23 cellular contexts compared by ENCODE assay signal in the genomic region with DNA sequence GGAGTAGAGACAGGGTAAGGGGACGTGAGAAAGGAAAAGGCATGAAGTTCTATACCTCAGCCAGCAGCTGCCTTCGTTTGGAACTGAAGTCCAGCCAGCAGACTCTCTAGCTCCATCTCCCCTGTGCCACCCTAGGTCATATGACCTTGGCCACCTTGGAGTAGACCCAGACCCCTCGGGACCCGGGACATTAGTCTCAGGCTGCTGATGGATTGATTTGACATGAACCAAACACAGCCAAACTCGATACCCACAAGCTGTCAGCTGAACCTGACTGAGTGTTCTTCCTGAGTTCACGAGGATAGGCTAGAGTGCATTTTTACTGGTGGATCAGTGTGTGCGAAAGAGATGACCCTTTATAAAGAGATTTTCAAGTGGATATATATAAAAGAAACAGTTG.
DNase-seq lines count a peak whose midpoint lies in the region; ATAC-seq and TF ChIP-seq lines count a peak whose summit lies in the region.
"Had no signal": no experiment of that assay in that cellular context is flagged by ENCODE, and none has a peak within 500 bp of the region (broad histone marks: within the 10 kb centered on the region; RNA-seq: fewer than 3 reads in every experiment).

No MANE protein-coding gene starts in this region.

- no peak for TF ChIP-seq RAD21 in SK-N-SH (IDR thresholded peaks at IDR 0.05; ENCODE audit: low read length)

- TF ChIP-seq EP300 in SK-N-SH (IDR thresholded peaks at IDR 0.05; ENCODE audit: borderline replicate concordance in 1 of 2, low read depth in 1 of 2, low read length in 1 of 2): no peak

- no peak overlapping the region for H3K4me2 ChIP-seq in SK-N-SH
- H3K4me2 ChIP-seq: neural progenitor cell had no signal

- peaks cover 40% of the 10 kb centered on the region for H3K36me3 Mint-ChIP-seq in progenitor cell of endocrine pancreas (ENCODE audit: insufficient read depth)
- H3K36me3 Mint-ChIP-seq in natural killer cell: no peaks in the 10 kb centered on the region

- CTCF ChIA-PET in SK-N-SH (lab: Yijun Ruan, JAX): interaction anchor here (1.0 to 6.5 kb wide), 4 partner anchors 12 to 71 kb away, joined by 3 to 38 read pairs (median 22); no protein-coding TSS in a partner anchor

- POLR2A ChIA-PET in SK-N-SH (lab: Yijun Ruan, JAX): interaction anchor here (1.2 kb wide), 1 partner anchor 12 kb away, joined by 3 read pairs; no protein-coding TSS in a partner anchor

- peak; percentile 41 for DNase-seq in SK-N-SH
- DNase-seq in heart right ventricle: peak in 1 of 2 donors; percentile 34
- DNase-seq in progenitor cell of endocrine pancreas (ENCODE audit: low spot score, unreplicated experiment): no peak
- no peak for DNase-seq in NCI-H1694 treated with DMSO at 0.1 percent for 48 hours (lab: John Stamatoyannopoulos, UW)
- no peak for DNase-seq in natural killer cell
- DNase-seq in NOMO-1 treated with DMSO at 0.1 percent for 48 hours (lab: John Stamatoyannopoulos, UW; ENCODE audit: unreplicated experiment): no peak
- DNase-seq: activated CD4-positive, alpha-beta T cell treated with anti-CD3 and anti-CD28 coated beads for 48 hours; activated CD8-positive, alpha-beta memory T cell treated with anti-CD3 and anti-CD28 coated beads, Interleukin-2, amount 50 U/mL, for 48 hours; activated gamma-delta T cell treated with Interleukin-2 at 50 U/mL for 16 hours; AML-193; aorta; hippocampal formation; islet precursor cell; Kasumi-1; midbrain; NCI-H1092; NCI-H2107; NCI-H526; T-helper 1 cell; testis had no signal

- no peak for ATAC-seq in SK-N-SH treated with all-trans-retinoic acid at 6 μM for 48 hours
- peak in 6 of 8 donors; percentile 26 to 51 (median 34) for ATAC-seq in heart right ventricle
- ATAC-seq in HG03095 (IDR thresholded peaks at IDR 0.05; ENCODE audit: unreplicated experiment): no peak
- no peak for ATAC-seq in natural killer cell

- no peak overlapping the region for H2AFZ ChIP-seq in SK-N-SH (ENCODE audit: low read depth)
- H2AFZ ChIP-seq: neural progenitor cell had no signal

- H3K9me3 ChIP-seq in SK-N-SH (no peaks in the 10 kb centered on the region), heart right ventricle (no peaks in the 10 kb centered on the region)
- H3K9me3 ChIP-seq: testis had no signal

- no peak overlapping the region for H3K4me3 ChIP-seq in SK-N-SH (ENCODE audit: low read depth in 2 of 2, low read length in 1 of 2)
- H3K4me3 ChIP-seq in heart right ventricle: no peak overlapping the region
- H3K4me3 ChIP-seq: neural progenitor cell, testis had no signal

- no peaks in the 10 kb centered on the region for H3K27me3 Mint-ChIP-seq in progenitor cell of endocrine pancreas
- no peaks in the 10 kb centered on the region for H3K27me3 Mint-ChIP-seq in natural killer cell (ENCODE audit: low read depth in 2 of 2)

- H3K27me3 ChIP-seq in SK-N-SH (ENCODE audit: insufficient read depth): no peaks in the 10 kb centered on the region
- H3K27me3 ChIP-seq in heart right ventricle: no peaks in the 10 kb centered on the region
- H3K27me3 ChIP-seq: neural progenitor cell, testis had no signal

- WGBS in SK-N-SH (ENCODE audit: low lambda C conversion rate): 71% methylated on average over 7 of the region's 7 CpGs
- 31 to 49% methylated on average over 7 of the region's 7 CpGs for WGBS in heart right ventricle, 2 donors

- H3K4me3 Mint-ChIP-seq in progenitor cell of endocrine pancreas (ENCODE audit: low read depth) (peak overlapping the region; percentile 40), natural killer cell (no peak overlapping the region)
- H3K4me3 Mint-ChIP-seq: neural progenitor cell had no signal

- H3K36me3 ChIP-seq in SK-N-SH (replicated peaks in 1 of 2; ENCODE audit: control insufficient read depth in 1 of 2, insufficient read depth in 2 of 2, low read length in 1 of 2): peaks cover 0 to 9% of the 10 kb centered on the region in 2 experiments
- peaks cover 0 to 100% (median 57%) of the 10 kb centered on the region in 9 donors for H3K36me3 ChIP-seq in heart right ventricle
- H3K36me3 ChIP-seq: neural progenitor cell had no signal

- no peaks in the 10 kb centered on the region for H3K9me3 Mint-ChIP-seq in progenitor cell of endocrine pancreas (ENCODE audit: low read depth)
- no peaks in the 10 kb centered on the region for H3K9me3 Mint-ChIP-seq in natural killer cell

- H3K4me1 ChIP-seq in SK-N-SH (ENCODE audit: control insufficient read depth in 1 of 2, insufficient read depth in 2 of 2, low read depth in 1 of 2, low read length in 1 of 2): peaks cover 0 to 37% of the 10 kb centered on the region in 2 experiments; a peak in 2 of 4 replicates
- peaks cover 0 to 46% (median 27%) of the 10 kb centered on the region in 9 donors for H3K4me1 ChIP-seq in heart right ventricle
- H3K4me1 ChIP-seq: neural progenitor cell, testis had no signal

- intact Hi-C loops in heart right ventricle (cut with DNase I): loop anchor here in 1 of 10 donors (5.0 kb wide), 1 partner anchor 42 kb away; no protein-coding TSS in a partner anchor
- intact Hi-C loops in natural killer cell (cut with micrococcal nuclease): no loop called here

- H3K27ac ChIP-seq in SK-N-SH (ENCODE audit: low read depth in 2 of 2, low read length in 1 of 2) (no peak overlapping the region), heart right ventricle (peak overlapping the region in 9 of 10 donors; percentile 16 to 66 (median 48))
- H3K27ac ChIP-seq: neural progenitor cell, testis had no signal

- peak overlapping the region; percentile 84 for H3K27ac Mint-ChIP-seq in progenitor cell of endocrine pancreas
- no peak overlapping the region for H3K27ac Mint-ChIP-seq in natural killer cell
- H3K27ac Mint-ChIP-seq: neural progenitor cell had no signal

- H3F3A ChIP-seq in SK-N-SH (replicated peaks; ENCODE audit: insufficient read depth): no peaks in the 10 kb centered on the region

- no peak overlapping the region for H3K9ac ChIP-seq in SK-N-SH
- H3K9ac ChIP-seq: neural progenitor cell had no signal

- H3K4me1 Mint-ChIP-seq in progenitor cell of endocrine pancreas (ENCODE audit: low read depth) (peaks cover 32% of the 10 kb centered on the region), natural killer cell (no peaks in the 10 kb centered on the region)

- no peaks in the 10 kb centered on the region for H4K20me1 ChIP-seq in SK-N-SH (ENCODE audit: insufficient read depth)

- TF ChIP-seq CTCF in SK-N-SH (IDR thresholded peaks at IDR 0.05): no peak
- no peak for TF ChIP-seq CTCF in heart right ventricle (IDR thresholded peaks at IDR 0.05)
- no peak for TF ChIP-seq CTCF in progenitor cell of endocrine pancreas (IDR thresholded peaks at IDR 0.05; ENCODE audit: unreplicated experiment)
- no peak for TF ChIP-seq CTCF in natural killer cell (IDR thresholded peaks at IDR 0.05)

- no peaks in the 10 kb centered on the region for H3K9me2 ChIP-seq in SK-N-SH

- no peaks in the 10 kb centered on the region for H3K79me2 ChIP-seq in SK-N-SH (ENCODE audit: insufficient read depth)

TF ChIP-seq in SK-N-SH, 30 proteins besides CTCF, POLR2A, EP300 and RAD21 (continues in another document):
- TF ChIP-seq JUND (IDR thresholded peaks at IDR 0.05): no peak
- TF ChIP-seq, protein P1, sequence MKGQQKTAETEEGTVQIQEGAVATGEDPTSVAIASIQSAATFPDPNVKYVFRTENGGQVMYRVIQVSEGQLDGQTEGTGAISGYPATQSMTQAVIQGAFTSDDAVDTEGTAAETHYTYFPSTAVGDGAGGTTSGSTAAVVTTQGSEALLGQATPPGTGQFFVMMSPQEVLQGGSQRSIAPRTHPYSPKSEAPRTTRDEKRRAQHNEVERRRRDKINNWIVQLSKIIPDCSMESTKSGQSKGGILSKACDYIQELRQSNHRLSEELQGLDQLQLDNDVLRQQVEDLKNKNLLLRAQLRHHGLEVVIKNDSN (IDR thresholded peaks at IDR 0.05; ENCODE audit: borderline replicate concordance, low read depth): no peak
- no peak for TF ChIP-seq FOXM1 (IDR thresholded peaks at IDR 0.05; ENCODE audit: low read depth)
- TF ChIP-seq TEAD4 (IDR thresholded peaks at IDR 0.05; ENCODE audit: borderline replicate concordance, insufficient read depth): no peak
- no peak for TF ChIP-seq GABPA (IDR thresholded peaks at IDR 0.05; ENCODE audit: low read depth)
- TF ChIP-seq SIN3A (IDR thresholded peaks at IDR 0.05; ENCODE audit: borderline replicate concordance, low read depth, low read length): no peak
- no peak for TF ChIP-seq EZH2phosphoT487 (IDR thresholded peaks at IDR 0.05; ENCODE audit: borderline replicate concordance, low read depth)
- TF ChIP-seq RCOR1 (IDR thresholded peaks at IDR 0.05; ENCODE audit: low read length): no peak
- TF ChIP-seq NFIC (IDR thresholded peaks at IDR 0.05; ENCODE audit: borderline replicate concordance): no peak
- TF ChIP-seq MEF2A (IDR thresholded peaks at IDR 0.05; ENCODE audit: borderline replicate concordance, low read depth): no peak

TF ChIP-seq in SK-N-SH treated with all-trans-retinoic acid at 6 μM for 48 hours, 23 proteins besides CTCF, POLR2A, EP300 and RAD21 (continues in another document):
- no peak for TF ChIP-seq ZFP3 (CRISPR knock-in tag; IDR thresholded peaks at IDR 0.05)
- TF ChIP-seq ISL1 (CRISPR knock-in tag; IDR thresholded peaks at IDR 0.05): no peak
- TF ChIP-seq ZNF565 (CRISPR knock-in tag; conservative IDR thresholded peaks at IDR 0.05; ENCODE audit: low read depth): no peak
- TF ChIP-seq ZC3H10 (CRISPR knock-in tag; IDR thresholded peaks at IDR 0.05): no peak
- no peak for TF ChIP-seq BACH2 (CRISPR knock-in tag; IDR thresholded peaks at IDR 0.05; ENCODE audit: borderline replicate concordance)
- TF ChIP-seq, protein P2, sequence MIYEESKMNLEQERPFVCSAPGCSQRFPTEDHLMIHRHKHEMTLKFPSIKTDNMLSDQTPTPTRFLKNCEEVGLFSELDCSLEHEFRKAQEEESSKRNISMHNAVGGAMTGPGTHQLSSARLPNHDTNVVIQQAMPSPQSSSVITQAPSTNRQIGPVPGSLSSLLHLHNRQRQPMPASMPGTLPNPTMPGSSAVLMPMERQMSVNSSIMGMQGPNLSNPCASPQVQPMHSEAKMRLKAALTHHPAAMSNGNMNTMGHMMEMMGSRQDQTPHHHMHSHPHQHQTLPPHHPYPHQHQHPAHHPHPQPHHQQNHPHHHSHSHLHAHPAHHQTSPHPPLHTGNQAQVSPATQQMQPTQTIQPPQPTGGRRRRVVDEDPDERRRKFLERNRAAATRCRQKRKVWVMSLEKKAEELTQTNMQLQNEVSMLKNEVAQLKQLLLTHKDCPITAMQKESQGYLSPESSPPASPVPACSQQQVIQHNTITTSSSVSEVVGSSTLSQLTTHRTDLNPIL (CRISPR knock-in tag; IDR thresholded peaks at IDR 0.05; ENCODE audit: low read depth): no peak
- TF ChIP-seq TCF4 (CRISPR knock-in tag; IDR thresholded peaks at IDR 0.05; ENCODE audit: borderline replicate concordance): no peak

Comparison
In these comparisons a context has a peak if more than half of its experiments do, and no peak if none do; other contexts are left out.
1. H3K27ac ChIP-seq: peak in heart right ventricle (9 of 10); none in SK-N-SH (0 of 2).
2. ATAC-seq: peak in heart right ventricle (6 of 8); none in SK-N-SH treated with all-trans-retinoic acid at 6 μM for 48 hours (single experiment), HG03095 (single experiment) and natural killer cell (0 of 3).